ENCODE assay signal across 8 cellular contexts in genomic region chr1:150976879-150977694, GRCh38. TPM values are rescaled to one million over a fixed set of nuclear protein-coding genes. Genes with fewer than 3 reads are reported as not detected.
DNase-seq lines count a peak whose midpoint lies in the region; ATAC-seq and TF ChIP-seq lines count a peak whose summit lies in the region.

No MANE protein-coding gene starts in this region.

- no peak overlapping the region for H3K9ac ChIP-seq in SK-N-MC (ENCODE audit: insufficient read length)

- H3K9me3 ChIP-seq in SK-N-MC (ENCODE audit: low read depth, low read length), result no peaks in the 10 kb centered on the region

- H3K4me3 Mint-ChIP-seq in progenitor cell of endocrine pancreas (ENCODE audit: low read depth), result peak overlapping the region; percentile 77

- peaks cover 41% of the 10 kb centered on the region for H3K4me1 Mint-ChIP-seq in progenitor cell of endocrine pancreas (ENCODE audit: low read depth)

- no peaks in the 10 kb centered on the region for H3K36me3 Mint-ChIP-seq in progenitor cell of endocrine pancreas (ENCODE audit: insufficient read depth)

- H3K27ac ChIP-seq in HL-60 (replicated peaks) (peak overlapping the region; percentile 88), SK-N-MC (0 out of 2 replicates have a peak overlapping the region, but pooled peaks have one; percentile 52)

- H3K27me3 Mint-ChIP-seq in progenitor cell of endocrine pancreas, result peaks cover 5% of the 10 kb centered on the region

- no peaks in the 10 kb centered on the region for H3K36me3 ChIP-seq in SK-N-MC (ENCODE audit: insufficient read depth, low read length)

- no peak for ATAC-seq in HG02588 (IDR thresholded peaks at IDR 0.05; ENCODE audit: unreplicated experiment)
- ATAC-seq in HG02798 (IDR thresholded peaks at IDR 0.05; ENCODE audit: poor library complexity, unreplicated experiment), result no peak

- H3K4me3 ChIP-seq in HL-60 (replicated peaks; ENCODE audit: insufficient read depth, low read length) (peak overlapping the region; percentile 20), SK-N-MC (no peak overlapping the region)

- intact Hi-C loops in cardiac septum (cut with DNase I), result no loop called here

- peak; percentile 91 to 97 for DNase-seq in HL-60 (ENCODE audit: low read depth in 1 of 2, low spot score in 1 of 2)
- DNase-seq in SK-N-MC (ENCODE audit: low read depth, low spot score), result no peak
- DNase-seq in activated gamma-delta T cell treated with anti-CD3 and anti-CD28 coated beads, Interleukin-2, amount 50 U/mL, for 16 hours (ENCODE audit: low read depth), result peak; percentile 49
- peak; percentile 94 for DNase-seq in cardiac septum (ENCODE audit: low spot score)
- no peak for DNase-seq in progenitor cell of endocrine pancreas (ENCODE audit: low spot score, unreplicated experiment)
- peak; percentile 91 for DNase-seq in ureter (ENCODE audit: low spot score)

- H3K27ac Mint-ChIP-seq in progenitor cell of endocrine pancreas, result peak overlapping the region; percentile 76

- no peaks in the 10 kb centered on the region for H3K9me3 Mint-ChIP-seq in progenitor cell of endocrine pancreas (ENCODE audit: low read depth)

- TF ChIP-seq CTCF in HL-60 (IDR thresholded peaks at IDR 0.05; ENCODE audit: insufficient read depth, low read length) (no peak), progenitor cell of endocrine pancreas (IDR thresholded peaks at IDR 0.05; ENCODE audit: unreplicated experiment) (no peak)

- no peaks in the 10 kb centered on the region for H3K27me3 ChIP-seq in HL-60 (ENCODE audit: insufficient read depth, poor library complexity, severe bottlenecking)

RNA-seq across cellular contexts. Expression of gene CERS2, which starts 2.5 kb away (rescaled TPM):
- total RNA-seq in cardiac septum, result 76.0 TPM
- total RNA-seq in progenitor cell of endocrine pancreas, result 187 and 203 TPM in 2 replicates
- 138 TPM for total RNA-seq in ureter

RNA-seq across cellular contexts. Expression of gene ANXA9, which starts 5.0 kb away (rescaled TPM):
- total RNA-seq in cardiac septum, result 0.16 TPM
- 3.5 TPM in 2 replicates for total RNA-seq in progenitor cell of endocrine pancreas
- 39.7 TPM for total RNA-seq in ureter

RNA-seq across cellular contexts. Expression of gene MINDY1, which starts 29.6 kb away (rescaled TPM):
- total RNA-seq in cardiac septum (49.1 TPM), progenitor cell of endocrine pancreas (28.3 and 32.5 TPM in 2 replicates), ureter (34.0 TPM)

RNA-seq across cellular contexts. Expression of gene PRUNE1, which starts 31.2 kb away (rescaled TPM):
- total RNA-seq in cardiac septum (31.0 TPM), progenitor cell of endocrine pancreas (23.8 and 24.4 TPM in 2 replicates), ureter (26.7 TPM)

RNA-seq across cellular contexts. Expression of gene SETDB1, which starts 50.9 kb away (rescaled TPM):
- 15.5 TPM for total RNA-seq in cardiac septum
- total RNA-seq in progenitor cell of endocrine pancreas, result 110 TPM in 2 replicates
- total RNA-seq in ureter, result 56.9 TPM

Comparison
In these comparisons a context has a peak if more than half of its experiments do, and no peak if none do; other contexts are left out.
1. DNase-seq: peak in HL-60 (2 of 2), activated gamma-delta T cell treated with anti-CD3 and anti-CD28 coated beads, Interleukin-2, amount 50 U/mL, for 16 hours (single experiment), cardiac septum (single experiment) and ureter (single experiment); none in SK-N-MC (single experiment) and progenitor cell of endocrine pancreas (single experiment).